ENCODE assay signal across 9 cellular contexts in the genomic region with DNA sequence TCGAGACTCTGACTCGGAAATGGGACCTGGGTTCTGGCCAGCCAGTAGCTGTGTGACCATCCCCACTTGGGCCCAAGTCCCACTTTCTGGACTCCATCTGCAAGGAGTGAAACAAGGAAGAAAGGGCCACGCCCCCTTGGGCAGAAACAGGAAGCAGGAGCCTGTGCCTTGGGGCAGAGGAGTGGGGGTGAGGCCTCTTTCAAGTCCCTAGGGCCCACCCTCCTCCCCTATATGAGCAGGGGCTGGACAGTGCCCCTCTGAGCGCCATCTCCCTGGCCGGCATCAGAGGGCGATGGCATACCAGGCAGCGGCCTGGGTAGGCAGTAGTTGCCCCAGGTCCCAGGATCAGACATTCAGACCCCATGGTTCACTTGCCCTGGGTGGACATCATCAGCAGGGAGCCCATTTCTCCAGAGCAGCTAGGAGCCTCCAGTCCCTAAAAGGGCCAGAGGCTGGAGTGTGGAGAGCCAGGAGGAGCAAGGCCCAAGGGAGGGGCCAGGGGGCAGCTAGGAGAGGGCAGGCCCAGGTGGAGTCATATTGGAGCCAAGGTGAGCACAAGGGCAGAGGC. TPM values are rescaled to one million over a fixed set of nuclear protein-coding genes. Genes with fewer than 3 reads are reported as not detected.
A peak's percentile ranks its signal among the peaks of the same experiment; 100 is the strongest.
DNase-seq lines count a peak whose midpoint lies in the region; ATAC-seq and TF ChIP-seq lines count a peak whose summit lies in the region.
"Had no signal": no experiment of that assay in that cellular context is flagged by ENCODE, and none has a peak within 500 bp of the region (broad histone marks: within the 10 kb centered on the region; RNA-seq: fewer than 3 reads in every experiment).

No MANE protein-coding gene starts in this region.

- H3K27me3 ChIP-seq in layer of hippocampus (ENCODE audit: control insufficient read depth, insufficient read depth, low read length) (no peaks in the 10 kb centered on the region), thyroid gland (no peaks in the 10 kb centered on the region)

- peaks cover 50 to 77% of the 10 kb centered on the region in 2 donors for H3K4me1 ChIP-seq in thyroid gland

- WGBS in thyroid gland, 2 donors, result 63 to 78% methylated on average over 6 to 7 of the region's 7 CpGs

- H3K27ac Mint-ChIP-seq in stimulated activated memory B cell treated with anti-CD40 and anti-IgM and Interleukin-4, amounts not matched to agents 10 μg/mL and 1 μg/mL and 100 μg/mL, for 72 hours, result no peak overlapping the region

- H3K9me3 Mint-ChIP-seq in stimulated activated memory B cell treated with anti-CD40 and anti-IgM and Interleukin-4, amounts not matched to agents 10 μg/mL and 1 μg/mL and 100 μg/mL, for 72 hours, result no peaks in the 10 kb centered on the region

- H3K27me3 Mint-ChIP-seq in stimulated activated memory B cell treated with anti-CD40 and anti-IgM and Interleukin-4, amounts not matched to agents 10 μg/mL and 1 μg/mL and 100 μg/mL, for 72 hours, result peaks cover 100% of the 10 kb centered on the region

- H3K4me3 ChIP-seq in astrocyte of the spinal cord (ENCODE audit: low read depth, low read length) (no peak overlapping the region), thyroid gland (replicated peaks in 1 of 3) (no peak overlapping the region)

- in situ Hi-C loops in astrocyte of the spinal cord (cut with HindIII; ENCODE audit: low sequenced_read_pairs), result loop anchor here (25.0 kb wide), 1 partner anchor 143 kb away; no protein-coding TSS in a partner anchor

- peaks cover 22% of the 10 kb centered on the region for H3K4me1 Mint-ChIP-seq in stimulated activated memory B cell treated with anti-CD40 and anti-IgM and Interleukin-4, amounts not matched to agents 10 μg/mL and 1 μg/mL and 100 μg/mL, for 72 hours

- no peak for TF ChIP-seq POLR2A in thyroid gland (IDR thresholded peaks at IDR 0.05)

- intact Hi-C loops in thyroid gland (cut with DNase I), result no loop called here

- ATAC-seq in GM18502 (IDR thresholded peaks at IDR 0.05; ENCODE audit: poor library complexity, unreplicated experiment) (no peak), GM21825 (IDR thresholded peaks at IDR 0.05; ENCODE audit: unreplicated experiment) (no peak), GM18517 (IDR thresholded peaks at IDR 0.05; ENCODE audit: unreplicated experiment) (no peak)
- no peak for ATAC-seq in stimulated activated memory B cell treated with anti-CD40 and anti-IgM and Interleukin-4, amounts not matched to agents 10 μg/mL and 1 μg/mL and 100 μg/mL, for 72 hours

- peaks cover 10 to 12% of the 10 kb centered on the region in 2 donors for H3K36me3 ChIP-seq in thyroid gland

- H3K9me3 ChIP-seq in thyroid gland, result no peaks in the 10 kb centered on the region

- no peaks in the 10 kb centered on the region for H3K36me3 Mint-ChIP-seq in stimulated activated memory B cell treated with anti-CD40 and anti-IgM and Interleukin-4, amounts not matched to agents 10 μg/mL and 1 μg/mL and 100 μg/mL, for 72 hours

- DNase-seq in HT-29 (ENCODE audit: low spot score) (peak; percentile 25), astrocyte of the spinal cord (ENCODE audit: low read depth, low spot score) (peak; percentile 59), thyroid gland (peak; percentile 45 to 51)

- H3K27ac ChIP-seq in layer of hippocampus (ENCODE audit: low read depth, low read length) (peak overlapping the region; percentile 99), thyroid gland (peak overlapping the region; percentile 85 to 93 (median 91))

- TF ChIP-seq CTCF in astrocyte of the spinal cord (IDR thresholded peaks at IDR 0.05; ENCODE audit: low read depth, low read length) (no peak), thyroid gland (IDR thresholded peaks at IDR 0.05) (no peak)

- H3K4me3 Mint-ChIP-seq in stimulated activated memory B cell treated with anti-CD40 and anti-IgM and Interleukin-4, amounts not matched to agents 10 μg/mL and 1 μg/mL and 100 μg/mL, for 72 hours, result no peak overlapping the region

RNA-seq across cellular contexts. Expression of a gene that starts 7.1 kb away (rescaled TPM):
- total RNA-seq in HT-29 (2014; rRNA removed; shearing (Covaris generic)), result 230 and 270 TPM in 2 replicates
- total RNA-seq in thyroid gland, result 10 to 100 TPM; 51.1 to 89.9 (median 71.3) TPM

RNA-seq across cellular contexts. Expression of a gene that starts 25.5 kb away (rescaled TPM):
- not detected in 2 replicates for total RNA-seq in HT-29 (2014; rRNA removed; shearing (Covaris generic))
- total RNA-seq in thyroid gland, result not detected
- total RNA-seq: cerebellum had no signal

RNA-seq across cellular contexts. Expression of a gene that starts 37.3 kb away (rescaled TPM):
- total RNA-seq in HT-29 (2014; rRNA removed; shearing (Covaris generic)), result not detected in 2 replicates
- not detected for total RNA-seq in thyroid gland
- total RNA-seq: cerebellum had no signal
